In the genomic region with DNA sequence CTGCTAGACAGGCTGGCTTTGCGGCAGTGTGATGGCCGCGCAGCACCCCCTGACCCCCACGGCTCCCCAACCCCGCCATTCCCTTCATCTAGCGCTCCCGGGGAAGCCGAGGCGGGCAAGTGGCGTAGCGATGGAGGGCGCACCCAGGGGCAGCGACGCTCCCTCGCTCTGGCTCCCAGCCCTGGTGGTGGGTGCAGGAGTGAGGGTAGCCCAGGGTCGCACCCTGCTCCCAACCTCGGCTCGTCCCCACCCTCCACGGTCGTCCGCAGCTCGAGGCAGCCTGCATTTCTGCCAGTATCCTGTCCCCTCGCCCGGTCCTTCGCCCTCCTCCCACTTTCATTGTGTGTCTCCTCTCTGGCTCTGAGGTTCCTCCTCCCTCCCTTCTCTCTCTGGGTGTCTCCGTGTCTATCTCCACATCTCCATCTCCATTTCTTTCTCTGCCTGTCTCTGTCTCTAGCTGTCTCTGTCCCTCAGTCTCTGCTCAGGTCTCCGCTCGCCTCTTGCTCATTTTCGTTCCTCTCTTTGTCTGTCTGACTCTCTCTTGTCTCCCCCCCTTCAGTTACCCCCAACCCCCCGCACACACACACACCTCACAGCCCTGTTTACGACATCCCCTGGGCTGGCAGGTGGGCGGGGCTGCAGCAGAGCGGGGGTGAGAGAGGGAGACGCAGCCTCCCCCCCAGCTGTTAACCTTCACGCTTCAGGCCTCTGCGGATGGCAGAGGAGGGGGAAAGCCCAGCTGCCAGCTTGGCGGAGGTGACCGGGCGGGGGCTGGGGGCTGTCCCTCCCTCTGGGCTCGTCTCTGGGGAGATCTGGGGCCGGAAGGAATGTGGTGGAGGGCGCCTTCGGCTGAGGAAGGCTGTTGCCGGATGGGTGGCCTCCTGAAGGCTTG, we compare ENCODE assay signal across 8 cellular contexts. TPM values are rescaled to one million over a fixed set of nuclear protein-coding genes. Genes with fewer than 3 reads are reported as not detected.
DNase-seq lines count a peak whose midpoint lies in the region; ATAC-seq and TF ChIP-seq lines count a peak whose summit lies in the region.

No MANE protein-coding gene starts in this region.

- TF ChIP-seq EP300 in suprapubic skin (IDR thresholded peaks at IDR 0.05): no peak

- H3K4me1 ChIP-seq in BLaER1 (peaks cover 96% of the 10 kb centered on the region), suprapubic skin (peaks cover 38% of the 10 kb centered on the region)

- H4K20me1 ChIP-seq in BLaER1: no peaks in the 10 kb centered on the region

- H3K9me3 Mint-ChIP-seq in endothelial cell (ENCODE audit: unreplicated experiment) (no peaks in the 10 kb centered on the region), neural crest cell (no peaks in the 10 kb centered on the region)

- H3K4me3 ChIP-seq in BLaER1: peak overlapping the region; percentile 63
- H3K4me3 ChIP-seq in Jurkat, Clone E6-1 (ENCODE audit: low read length): peak overlapping the region; percentile 36
- peak overlapping the region; percentile 38 for H3K4me3 ChIP-seq in suprapubic skin

- peak in 1 of 2 donors; percentile 14 for TF ChIP-seq POLR2A in suprapubic skin (IDR thresholded peaks at IDR 0.05)

- H3K27ac Mint-ChIP-seq in endothelial cell (ENCODE audit: unreplicated experiment) (no peak overlapping the region), neural crest cell (ENCODE audit: unreplicated experiment) (peak overlapping the region; percentile 91)

- H3K4me2 ChIP-seq in BLaER1: peak overlapping the region; percentile 99

- no peak for TF ChIP-seq CTCF in endothelial cell (IDR thresholded peaks at IDR 0.05; ENCODE audit: unreplicated experiment)
- TF ChIP-seq CTCF in neural crest cell (conservative IDR thresholded peaks at IDR 0.05): no peak
- TF ChIP-seq CTCF in suprapubic skin (IDR thresholded peaks at IDR 0.05): no peak

- peak overlapping the region; percentile 97 for H3K27ac ChIP-seq in BLaER1
- H3K27ac ChIP-seq in suprapubic skin: no peak overlapping the region

- no peak for DNase-seq in Jurkat, Clone E6-1 (ENCODE audit: low read depth, low spot score)
- DNase-seq in activated CD8-positive, alpha-beta memory T cell treated with anti-CD3 and anti-CD28 coated beads for 1 hour (ENCODE audit: extremely low read depth in 1 of 2, low read depth in 1 of 2): peak; percentile 49 to 60
- no peak for DNase-seq in endothelial cell (ENCODE audit: low spot score)
- DNase-seq in neural crest cell (ENCODE audit: low read depth, low spot score): no peak
- DNase-seq in suprapubic skin (ENCODE audit: low spot score in 2 of 2): no peak
- DNase-seq in ureter (ENCODE audit: low spot score): no peak

- H3K4me3 Mint-ChIP-seq in endothelial cell (ENCODE audit: unreplicated experiment) (peak overlapping the region; percentile 80), neural crest cell (peak overlapping the region; percentile 85)

- peak; percentile 52 for ATAC-seq in GM19372 (IDR thresholded peaks at IDR 0.05; ENCODE audit: low read depth, unreplicated experiment)

- H3K9me3 ChIP-seq in BLaER1 (no peaks in the 10 kb centered on the region), suprapubic skin (no peaks in the 10 kb centered on the region)

- WGBS in suprapubic skin: under 1% methylated on average over 20 of the region's 44 CpGs

- H3K27me3 Mint-ChIP-seq in endothelial cell (ENCODE audit: unreplicated experiment): peaks cover 29% of the 10 kb centered on the region
- peaks cover 41% of the 10 kb centered on the region for H3K27me3 Mint-ChIP-seq in neural crest cell (ENCODE audit: low read depth)

- H3K36me3 Mint-ChIP-seq in endothelial cell (ENCODE audit: low read depth, unreplicated experiment): peaks cover 4% of the 10 kb centered on the region
- H3K36me3 Mint-ChIP-seq in neural crest cell (ENCODE audit: low read depth): no peaks in the 10 kb centered on the region

- H3K4me1 Mint-ChIP-seq in endothelial cell (ENCODE audit: unreplicated experiment): peaks cover 22% of the 10 kb centered on the region
- H3K4me1 Mint-ChIP-seq in neural crest cell: peaks cover 68% of the 10 kb centered on the region

- H3K27me3 ChIP-seq in BLaER1 (no peaks in the 10 kb centered on the region), suprapubic skin (peaks cover 32% of the 10 kb centered on the region)

- H3K9ac ChIP-seq in BLaER1: peak overlapping the region; percentile 81

- H3K36me3 ChIP-seq in BLaER1 (no peaks in the 10 kb centered on the region), suprapubic skin (no peaks in the 10 kb centered on the region)

RNA-seq across cellular contexts. Expression of a gene that starts 48.7 kb away (rescaled TPM):
- not detected for polyA plus RNA-seq in Jurkat, Clone E6-1 (2012; ENCODE audit: insufficient read depth, insufficient read length)
- 0.15 TPM for total RNA-seq in endothelial cell (ENCODE audit: unreplicated experiment)
- 0.66 and 0.68 TPM in 2 replicates for total RNA-seq in neural crest cell
- total RNA-seq in suprapubic skin: under 1 TPM in 3 of 4 donors, not detected in 1; 0.08 to 0.13 (median 0.10) TPM
- 0.21 TPM for total RNA-seq in ureter

Comparison
In these comparisons a context has a peak if more than half of its experiments do, and no peak if none do; other contexts are left out.
1. DNase-seq: peak in activated CD8-positive, alpha-beta memory T cell treated with anti-CD3 and anti-CD28 coated beads for 1 hour (2 of 2); none in Jurkat, Clone E6-1 (single experiment), endothelial cell (single experiment), neural crest cell (single experiment), suprapubic skin (0 of 2) and ureter (single experiment).
2. Peak in every context shown above with its lines, with median percentiles within 50 percentile points of each other: H3K4me3 ChIP-seq.